In the genomic region with DNA sequence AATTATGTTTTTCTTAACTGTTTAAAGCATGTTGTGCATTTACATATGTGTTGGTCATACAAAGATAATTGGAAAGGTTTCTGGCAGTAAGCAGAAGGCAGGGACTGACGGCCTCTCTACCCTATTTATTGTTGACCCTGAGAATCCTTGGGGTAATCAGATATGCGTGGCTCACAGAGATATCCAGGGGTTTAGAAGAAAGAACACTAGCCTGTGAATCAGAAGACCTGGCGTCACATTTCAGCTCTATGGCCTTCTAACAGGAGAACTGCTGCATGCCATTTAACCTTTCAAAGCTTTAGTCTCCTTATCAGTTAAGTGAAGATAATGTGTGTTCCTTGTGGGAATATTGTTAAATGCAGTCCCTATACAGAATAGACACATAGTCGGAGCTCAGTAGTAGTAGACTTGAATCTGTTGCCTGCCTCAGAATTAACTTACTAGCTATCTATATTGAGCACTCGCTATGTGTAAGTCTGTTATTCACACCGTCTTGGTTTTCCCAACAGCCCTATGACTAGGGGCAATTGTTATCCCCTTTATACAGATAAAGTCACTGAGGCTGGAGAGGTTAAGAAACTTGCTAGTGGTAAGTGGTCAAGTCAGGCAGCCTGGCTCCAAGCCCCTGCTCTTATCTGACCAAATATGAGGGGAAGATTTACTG, we compare ENCODE assay signal across 17 cellular contexts.
DNase-seq lines count a peak whose midpoint lies in the region; TF ChIP-seq lines count a peak whose summit lies in the region.
"Had no signal": no experiment of that assay in that cellular context is flagged by ENCODE, and none has a peak within 500 bp of the region (broad histone marks: within the 10 kb centered on the region; RNA-seq: fewer than 3 reads in every experiment).

No MANE protein-coding gene starts in this region.

- H3K9ac ChIP-seq in GM23248, result no peak overlapping the region
- no peak overlapping the region for H3K9ac ChIP-seq in adipocyte (ENCODE audit: low read length)
- H3K9ac ChIP-seq in mesenchymal stem cell (ENCODE audit: low read length), result no peak overlapping the region
- H3K9ac ChIP-seq: parathyroid adenoma had no signal

- H3K9me3 Mint-ChIP-seq in glutamatergic neuron (ENCODE audit: unreplicated experiment), result no peaks in the 10 kb centered on the region

- no peak overlapping the region for H3K14ac ChIP-seq in mesenchymal stem cell (ENCODE audit: low read length in 2 of 2)

- H3F3A ChIP-seq in GM23248 (ENCODE audit: insufficient read depth), result no peaks in the 10 kb centered on the region

- TF ChIP-seq EP300 in tibial nerve (IDR thresholded peaks at IDR 0.05), result no peak

- H3K9me2 ChIP-seq in GM23248 (ENCODE audit: insufficient read depth), result no peaks in the 10 kb centered on the region

- no peaks in the 10 kb centered on the region for H3K79me1 ChIP-seq in mesenchymal stem cell (replicated peaks; ENCODE audit: low read length, poor library complexity, severe bottlenecking)

- peaks cover 3% of the 10 kb centered on the region for H3K36me3 Mint-ChIP-seq in glutamatergic neuron (ENCODE audit: unreplicated experiment)
- H3K36me3 Mint-ChIP-seq: activated naive CD8-positive, alpha-beta T cell had no signal

- H2AK5ac ChIP-seq in mesenchymal stem cell (ENCODE audit: low read length, severe bottlenecking), result no peak overlapping the region

- H3K27me3 Mint-ChIP-seq in glutamatergic neuron (ENCODE audit: unreplicated experiment), result peaks cover 3% of the 10 kb centered on the region

- H2BK120ac ChIP-seq in mesenchymal stem cell (ENCODE audit: low read depth, low read length), result no peak overlapping the region

- TF ChIP-seq POLR2A in tibial nerve (IDR thresholded peaks at IDR 0.05), result no peak

- 80% methylated on average over 6 of the region's 6 CpGs for WGBS in GM23248 (ENCODE audit: low coverage in 1 of 2, low lambda C conversion rate in 2 of 2, missing lambda C conversion rate in 2 of 2), 2 experiments
- WGBS in tibial nerve, 2 donors, result 78 to 81% methylated on average over 6 of the region's 6 CpGs
- 66% methylated on average over 4 of the region's 6 CpGs for WGBS in mesenchymal stem cell

- H2BK12ac ChIP-seq in mesenchymal stem cell (ENCODE audit: low read length in 2 of 2), result no peak overlapping the region

- no peak overlapping the region for H3K4me2 ChIP-seq in GM23248 (ENCODE audit: unreplicated experiment)
- H3K4me2 ChIP-seq in osteoblast (ENCODE audit: insufficient read depth, low read length), result peak overlapping the region; percentile 7
- no peak overlapping the region for H3K4me2 ChIP-seq in mesenchymal stem cell (ENCODE audit: low read length, poor library complexity, severe bottlenecking)

- H3K4me3 ChIP-seq in GM23248 (no peak overlapping the region), adipocyte (ENCODE audit: low read length) (no peak overlapping the region), osteoblast (ENCODE audit: insufficient read depth, low read length) (no peak overlapping the region), tibial nerve (no peak overlapping the region), mesenchymal stem cell (ENCODE audit: insufficient read depth in 1 of 2, low read depth in 1 of 2, low read length in 2 of 2) (no peak overlapping the region)
- H3K4me3 ChIP-seq: left lung, uterus had no signal

- no peak for TF ChIP-seq CTCF in glutamatergic neuron (IDR thresholded peaks at IDR 0.05; ENCODE audit: partially characterized antibody, unreplicated experiment)
- no peak for TF ChIP-seq CTCF in osteoblast (IDR thresholded peaks at IDR 0.05; ENCODE audit: extremely low read depth, low read depth, low read length)
- no peak for TF ChIP-seq CTCF in tibial nerve (IDR thresholded peaks at IDR 0.05)
- no peak for TF ChIP-seq CTCF in GM13976 (IDR thresholded peaks at IDR 0.05; ENCODE audit: borderline replicate concordance, control extremely low read depth, extremely low read depth, insufficient read depth, missing control alignments)

- H3K23ac ChIP-seq in mesenchymal stem cell (ENCODE audit: low read length in 2 of 2), result no peak overlapping the region

- peaks cover 29% of the 10 kb centered on the region for H3K4me1 Mint-ChIP-seq in glutamatergic neuron (ENCODE audit: low read depth, unreplicated experiment)

- H3K18ac ChIP-seq in mesenchymal stem cell (ENCODE audit: low read depth in 1 of 2, low read length in 2 of 2), result no peak overlapping the region

- H3K4me3 Mint-ChIP-seq in glutamatergic neuron (ENCODE audit: unreplicated experiment), result no peak overlapping the region
- H3K4me3 Mint-ChIP-seq: activated naive CD8-positive, alpha-beta T cell had no signal

- H4K20me1 ChIP-seq in GM23248 (ENCODE audit: insufficient read depth) (no peaks in the 10 kb centered on the region), osteoblast (ENCODE audit: insufficient read depth, low read length) (no peaks in the 10 kb centered on the region)

- H2BK5ac ChIP-seq in mesenchymal stem cell (ENCODE audit: low read depth, low read length, poor library complexity, severe bottlenecking), result no peak overlapping the region

- H3K27ac Mint-ChIP-seq in glutamatergic neuron (ENCODE audit: unreplicated experiment), result peak overlapping the region; percentile 89
- H3K27ac Mint-ChIP-seq: activated naive CD8-positive, alpha-beta T cell had no signal

- H3K9me3 ChIP-seq in GM23248 (ENCODE audit: low read depth), result no peaks in the 10 kb centered on the region
- H3K9me3 ChIP-seq in adipocyte (ENCODE audit: control insufficient read depth, low read length), result no peaks in the 10 kb centered on the region
- no peaks in the 10 kb centered on the region for H3K9me3 ChIP-seq in osteoblast (ENCODE audit: low read depth, low read length)
- H3K9me3 ChIP-seq in tibial nerve, result no peaks in the 10 kb centered on the region
- H3K9me3 ChIP-seq in mesenchymal stem cell (ENCODE audit: control insufficient read depth, low read length), result no peaks in the 10 kb centered on the region
- H3K9me3 ChIP-seq: left lung, uterus had no signal

- H4K8ac ChIP-seq in mesenchymal stem cell (ENCODE audit: low read length), result no peak overlapping the region

- in situ Hi-C loops in GM23248 (cut with MboI) (no loop called here), GM13976 (cut with MboI; ENCODE audit: low sequenced_read_pairs, unreplicated experiment) (no loop called here)

- no peak overlapping the region for H3K27ac ChIP-seq in GM23248
- peak overlapping the region; percentile 38 for H3K27ac ChIP-seq in osteoblast (ENCODE audit: low read depth, low read length)
- H3K27ac ChIP-seq in tibial nerve, result peak overlapping the region in 2 of 4 donors; percentile 63 to 72
- no peak overlapping the region for H3K27ac ChIP-seq in mesenchymal stem cell (ENCODE audit: low read length, poor library complexity, severe bottlenecking)
- H3K27ac ChIP-seq: parathyroid adenoma had no signal

- DNase-seq in GM23248, result no peak
- DNase-seq in adipocyte (ENCODE audit: low read depth), result peak; percentile 15
- no peak for DNase-seq in glutamatergic neuron
- no peak for DNase-seq in osteoblast (ENCODE audit: insufficient read length, low spot score, missing footprints)
- DNase-seq in NCI-H748 treated with DMSO at 0.1 percent for 48 hours (lab: John Stamatoyannopoulos, UW), result no peak
- no peak for DNase-seq in tibial nerve (ENCODE audit: low spot score in 2 of 2)
- DNase-seq in mesenchymal stem cell, result no peak
- DNase-seq in GM13976 (ENCODE audit: low spot score), result no peak
- DNase-seq: central memory CD4-positive, alpha-beta T cell; Karpas-422; left lung; NCI-H1105; NCI-H2171 treated with DMSO at 0.1 percent for 48 hours; stimulated activated CD4-positive, alpha-beta T cell treated with anti-CD3 and anti-CD28 coated beads, Interleukin-2, amount 100 ng/mL, for 48 hours; uterus had no signal

- H2AFZ ChIP-seq in GM23248 (peak overlapping the region; percentile 20), osteoblast (ENCODE audit: low read length) (peak overlapping the region; percentile 56), mesenchymal stem cell (ENCODE audit: low read depth, low read length) (no peak overlapping the region)
- H2AFZ ChIP-seq: parathyroid adenoma had no signal

- H3K4me1 ChIP-seq in GM23248 (ENCODE audit: insufficient read depth) (peaks cover 14% of the 10 kb centered on the region), adipocyte (ENCODE audit: control insufficient read depth, insufficient read depth, low read length) (peaks cover 68% of the 10 kb centered on the region), osteoblast (ENCODE audit: insufficient read depth, low read length) (peaks cover 14% of the 10 kb centered on the region), tibial nerve (peaks cover 0 to 57% (median 11%) of the 10 kb centered on the region in 4 donors), mesenchymal stem cell (ENCODE audit: control insufficient read depth, insufficient read depth, low read depth, low read length) (no peaks in the 10 kb centered on the region)
- H3K4me1 ChIP-seq: left lung, parathyroid adenoma, uterus had no signal

- no peak overlapping the region for H2BK15ac ChIP-seq in mesenchymal stem cell (ENCODE audit: low read depth, poor library complexity, severe bottlenecking)

- H3K79me2 ChIP-seq in GM23248 (ENCODE audit: insufficient read depth), result no peaks in the 10 kb centered on the region
- H3K79me2 ChIP-seq in osteoblast (ENCODE audit: insufficient read depth, low read length), result no peaks in the 10 kb centered on the region
- H3K79me2 ChIP-seq: parathyroid adenoma had no signal

- no peak overlapping the region for H3K4ac ChIP-seq in mesenchymal stem cell (ENCODE audit: low read depth in 1 of 2, low read length in 2 of 2)

- H3K36me3 ChIP-seq in GM23248 (ENCODE audit: low read depth), result no peaks in the 10 kb centered on the region
- H3K36me3 ChIP-seq in adipocyte (ENCODE audit: control insufficient read depth, insufficient read depth, low read length, severe bottlenecking), result no peaks in the 10 kb centered on the region
- H3K36me3 ChIP-seq in osteoblast (ENCODE audit: insufficient read depth, low read length), result no peaks in the 10 kb centered on the region
- H3K36me3 ChIP-seq in tibial nerve, result no peaks in the 10 kb centered on the region
- H3K36me3 ChIP-seq in mesenchymal stem cell (ENCODE audit: control insufficient read depth in 1 of 2, insufficient read depth in 2 of 2, low read depth in 1 of 2, low read length in 2 of 2), result no peaks in the 10 kb centered on the region
- H3K36me3 ChIP-seq: left lung, uterus had no signal

- no peak overlapping the region for H4K91ac ChIP-seq in mesenchymal stem cell (ENCODE audit: low read length)

- H3K27me3 ChIP-seq in GM23248 (replicated peaks; ENCODE audit: insufficient read depth) (no peaks in the 10 kb centered on the region), adipocyte (replicated peaks; ENCODE audit: control insufficient read depth, insufficient read depth, low read length) (no peaks in the 10 kb centered on the region), osteoblast (ENCODE audit: insufficient read depth, low read length) (no peaks in the 10 kb centered on the region), tibial nerve (no peaks in the 10 kb centered on the region), mesenchymal stem cell (ENCODE audit: control insufficient read depth in 1 of 2, insufficient read depth in 1 of 2, low read length in 2 of 2) (no peaks in the 10 kb centered on the region)
- H3K27me3 ChIP-seq: left lung, uterus had no signal
